In genomic region chrX:25275159-25275558, GRCh38 we compare ENCODE assay signal across 20 cellular contexts.
A peak's percentile ranks its signal among the peaks of the same experiment; 100 is the strongest.
DNase-seq lines count a peak whose midpoint lies in the region; ATAC-seq and TF ChIP-seq lines count a peak whose summit lies in the region.
"Had no signal": no experiment of that assay in that cellular context is flagged by ENCODE, and none has a peak within 500 bp of the region (broad histone marks: within the 10 kb centered on the region; RNA-seq: fewer than 3 reads in every experiment).

No MANE protein-coding gene starts in this region.

- no peaks in the 10 kb centered on the region for H3K4me1 ChIP-seq in SK-N-SH (ENCODE audit: control insufficient read depth in 1 of 2, insufficient read depth in 2 of 2, low read depth in 1 of 2, low read length in 1 of 2)
- no peaks in the 10 kb centered on the region for H3K4me1 ChIP-seq in mammary epithelial cell (ENCODE audit: insufficient read depth, low read length)
- no peaks in the 10 kb centered on the region for H3K4me1 ChIP-seq in smooth muscle cell (ENCODE audit: low read depth)
- no peaks in the 10 kb centered on the region for H3K4me1 ChIP-seq in vagina

- TF ChIP-seq RAD21 in SK-N-SH (IDR thresholded peaks at IDR 0.05; ENCODE audit: low read length) = peak; percentile 52

- H3K27ac ChIP-seq in SK-N-SH (ENCODE audit: low read depth in 2 of 2, low read length in 1 of 2) = no peak overlapping the region
- H3K27ac ChIP-seq in mammary epithelial cell (ENCODE audit: insufficient read depth, low read depth, low read length) = no peak overlapping the region
- no peak overlapping the region for H3K27ac ChIP-seq in smooth muscle cell (ENCODE audit: low read depth)
- H3K27ac ChIP-seq in vagina = no peak overlapping the region

- DNase-seq in SK-N-SH = no peak
- peak; percentile 5 for DNase-seq in NAMALWA (ENCODE audit: low spot score)
- DNase-seq in mammary epithelial cell = no peak
- DNase-seq in smooth muscle cell (lab: John Stamatoyannopoulos, UW; ENCODE audit: unreplicated experiment) = no peak
- DNase-seq in vagina (ENCODE audit: extremely low spot score in 2 of 2) = no peak
- no peak for DNase-seq in activated CD4-positive, CD25-positive, alpha-beta regulatory T cell treated with anti-CD3 and anti-CD28 coated beads, Interleukin-2, amount 50 U/mL, for 72 hours
- DNase-seq in NCI-H526 (lab: John Stamatoyannopoulos, UW) = no peak
- DNase-seq: activated CD4-positive, alpha-beta T cell treated with anti-CD3 and anti-CD28 coated beads for 36 hours; CD4-positive, CD25-positive, alpha-beta regulatory T cell; DMS79; effector memory CD4-positive, alpha-beta T cell; HFFc6; natural killer cell; NCI-H1436; NK-92 treated with Interleukin-12 subunit alpha and Interleukin-12 subunit beta, amount 100 ng/mL, for 24 hours; stimulated activated CD4-positive, alpha-beta T cell treated with anti-CD3 and anti-CD28 coated beads, Interleukin-2, amount 100 ng/mL, for 24 hours; stimulated activated naive CD4-positive, alpha-beta T cell; T1000 had no signal

- H3K4me2 ChIP-seq in SK-N-SH (no peak overlapping the region), mammary epithelial cell (ENCODE audit: insufficient read depth, low read depth, low read length) (no peak overlapping the region), smooth muscle cell (no peak overlapping the region)

- intact Hi-C loops in mammary epithelial cell (cut with micrococcal nuclease) = no loop called here
- intact Hi-C loops in vagina (cut with DNase I) = no loop called here

- CTCF ChIA-PET in SK-N-SH (lab: Yijun Ruan, JAX) = interaction anchor here (0.6 to 1.0 kb wide), 2 partner anchors 13 to 435 kb away, joined by 3 read pairs; no protein-coding TSS in a partner anchor
- CTCF ChIA-PET in mammary epithelial cell (lab: Charles Lee; ENCODE audit: low non-redundant PET) = no interaction called here

- TF ChIP-seq POLR2A in vagina (IDR thresholded peaks at IDR 0.05) = no peak

- H3K27me3 ChIP-seq in SK-N-SH (ENCODE audit: insufficient read depth) = no peaks in the 10 kb centered on the region
- no peaks in the 10 kb centered on the region for H3K27me3 ChIP-seq in mammary epithelial cell (ENCODE audit: insufficient read depth, low read length)
- H3K27me3 ChIP-seq in smooth muscle cell (ENCODE audit: low read depth) = no peaks in the 10 kb centered on the region
- H3K27me3 ChIP-seq in vagina = no peaks in the 10 kb centered on the region

- WGBS in SK-N-SH (ENCODE audit: low lambda C conversion rate) = 21% methylated on average over 3 of the region's 3 CpGs
- WGBS in mammary epithelial cell (ENCODE audit: low coverage, missing lambda C conversion rate) = 58% methylated on average over 3 of the region's 3 CpGs
- WGBS in smooth muscle cell (ENCODE audit: low lambda C conversion rate) = 85% methylated on average over 3 of the region's 3 CpGs

- dilution Hi-C loops in mammary epithelial cell (cut with HindIII; ENCODE audit: low sequenced_read_pairs) = no loop called here

- no TSS peak for BruUV-seq in mammary epithelial cell (replicated peaks; lab: Mats Ljungman, UMichigan)

- H4K20me1 ChIP-seq in SK-N-SH (ENCODE audit: insufficient read depth) = no peaks in the 10 kb centered on the region
- no peaks in the 10 kb centered on the region for H4K20me1 ChIP-seq in mammary epithelial cell (ENCODE audit: insufficient read depth, low read length)
- no peaks in the 10 kb centered on the region for H4K20me1 ChIP-seq in smooth muscle cell (ENCODE audit: low read depth)

- TF ChIP-seq CTCF in SK-N-SH (IDR thresholded peaks at IDR 0.05) (no peak), mammary epithelial cell (conservative IDR thresholded peaks at IDR 0.05 in 1 of 2, IDR thresholded peaks at IDR 0.05 in 1 of 2; ENCODE audit: extremely low read depth in 1 of 2, insufficient read depth in 1 of 2, low read depth in 1 of 2, low read length in 2 of 2) (peak; percentile 6 to 24), smooth muscle cell (IDR thresholded peaks at IDR 0.05; ENCODE audit: borderline replicate concordance, insufficient read depth, poor library complexity, severe bottlenecking) (peak; percentile 13), vagina (IDR thresholded peaks at IDR 0.05) (no peak)

- no peaks in the 10 kb centered on the region for H3K36me3 ChIP-seq in SK-N-SH (replicated peaks in 1 of 2; ENCODE audit: control insufficient read depth in 1 of 2, insufficient read depth in 2 of 2, low read length in 1 of 2)
- no peaks in the 10 kb centered on the region for H3K36me3 ChIP-seq in mammary epithelial cell (ENCODE audit: insufficient read depth, low read length)
- no peaks in the 10 kb centered on the region for H3K36me3 ChIP-seq in smooth muscle cell (ENCODE audit: low read depth)
- no peaks in the 10 kb centered on the region for H3K36me3 ChIP-seq in vagina

- in situ Hi-C loops in mammary epithelial cell (cut with MboI; ENCODE audit: low sequenced_read_pairs in 2 of 2) = no loop called here

- ATAC-seq in SK-N-SH treated with all-trans-retinoic acid at 6 μM for 48 hours = no peak
- ATAC-seq: activated CD4-positive, alpha-beta T cell treated with anti-CD3 and anti-CD28 coated beads for 36 hours; activated naive CD4-positive, alpha-beta T cell treated with anti-CD3 and anti-CD28 coated beads, Interleukin-2, amount 50 U/mL, for 72 hours; natural killer cell had no signal

- H3K9me2 ChIP-seq in SK-N-SH = no peaks in the 10 kb centered on the region

- no peaks in the 10 kb centered on the region for H3K9me3 ChIP-seq in SK-N-SH
- no peaks in the 10 kb centered on the region for H3K9me3 ChIP-seq in mammary epithelial cell (replicated peaks; ENCODE audit: insufficient read depth, low read length)
- H3K9me3 ChIP-seq in smooth muscle cell (replicated peaks; ENCODE audit: low read depth) = no peaks in the 10 kb centered on the region
- no peaks in the 10 kb centered on the region for H3K9me3 ChIP-seq in vagina

- H3K9ac ChIP-seq in SK-N-SH = no peak overlapping the region
- H3K9ac ChIP-seq in mammary epithelial cell (ENCODE audit: insufficient read depth, low read length) = no peak overlapping the region
- no peak overlapping the region for H3K9ac ChIP-seq in smooth muscle cell (ENCODE audit: low read depth)

- H2AFZ ChIP-seq in SK-N-SH (ENCODE audit: low read depth) (no peak overlapping the region), mammary epithelial cell (ENCODE audit: low read depth, low read length) (no peak overlapping the region), smooth muscle cell (ENCODE audit: low read depth) (no peak overlapping the region)

- no peak overlapping the region for H3K4me3 ChIP-seq in SK-N-SH (ENCODE audit: low read depth in 2 of 2, low read length in 1 of 2)
- H3K4me3 ChIP-seq in mammary epithelial cell (replicated peaks in 1 of 3; ENCODE audit: insufficient read depth in 1 of 3, low read depth in 2 of 3, low read length in 3 of 3) = no peak overlapping the region
- no peak overlapping the region for H3K4me3 ChIP-seq in smooth muscle cell
- H3K4me3 ChIP-seq in vagina = no peak overlapping the region

- no peaks in the 10 kb centered on the region for H3K79me2 ChIP-seq in SK-N-SH (ENCODE audit: insufficient read depth)
- no peaks in the 10 kb centered on the region for H3K79me2 ChIP-seq in mammary epithelial cell (ENCODE audit: insufficient read depth, low read length)
- no peaks in the 10 kb centered on the region for H3K79me2 ChIP-seq in smooth muscle cell (ENCODE audit: low read depth)

- H3F3A ChIP-seq in SK-N-SH (replicated peaks; ENCODE audit: insufficient read depth) (no peaks in the 10 kb centered on the region), smooth muscle cell (ENCODE audit: low read depth) (no peaks in the 10 kb centered on the region)

- POLR2A ChIA-PET in SK-N-SH (lab: Yijun Ruan, JAX) = no interaction called here

- no peak for TF ChIP-seq EP300 in SK-N-SH (IDR thresholded peaks at IDR 0.05; ENCODE audit: borderline replicate concordance in 1 of 2, low read depth in 1 of 2, low read length in 1 of 2)

TF ChIP-seq in SK-N-SH, 30 proteins besides CTCF, POLR2A, EP300 and RAD21 (continues in another document):
- no peak for TF ChIP-seq EZH2phosphoT487 (IDR thresholded peaks at IDR 0.05; ENCODE audit: borderline replicate concordance, low read depth)
- TF ChIP-seq TEAD4 (IDR thresholded peaks at IDR 0.05; ENCODE audit: borderline replicate concordance, insufficient read depth) = no peak
- no peak for TF ChIP-seq SIN3A (IDR thresholded peaks at IDR 0.05; ENCODE audit: borderline replicate concordance, low read depth, low read length)
- no peak for TF ChIP-seq MXI1 (IDR thresholded peaks at IDR 0.05; ENCODE audit: low read depth, low read length)
- TF ChIP-seq, protein P1, sequence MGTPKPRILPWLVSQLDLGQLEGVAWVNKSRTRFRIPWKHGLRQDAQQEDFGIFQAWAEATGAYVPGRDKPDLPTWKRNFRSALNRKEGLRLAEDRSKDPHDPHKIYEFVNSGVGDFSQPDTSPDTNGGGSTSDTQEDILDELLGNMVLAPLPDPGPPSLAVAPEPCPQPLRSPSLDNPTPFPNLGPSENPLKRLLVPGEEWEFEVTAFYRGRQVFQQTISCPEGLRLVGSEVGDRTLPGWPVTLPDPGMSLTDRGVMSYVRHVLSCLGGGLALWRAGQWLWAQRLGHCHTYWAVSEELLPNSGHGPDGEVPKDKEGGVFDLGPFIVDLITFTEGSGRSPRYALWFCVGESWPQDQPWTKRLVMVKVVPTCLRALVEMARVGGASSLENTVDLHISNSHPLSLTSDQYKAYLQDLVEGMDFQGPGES (IDR thresholded peaks at IDR 0.05; ENCODE audit: low read depth, low read length) = no peak
- TF ChIP-seq FOXM1 (IDR thresholded peaks at IDR 0.05; ENCODE audit: low read depth) = no peak
- TF ChIP-seq NFIC (IDR thresholded peaks at IDR 0.05; ENCODE audit: borderline replicate concordance) = no peak

TF ChIP-seq in SK-N-SH treated with all-trans-retinoic acid at 6 μM for 48 hours, 23 proteins besides CTCF, POLR2A, EP300 and RAD21 (continues in another document):
- no peak for TF ChIP-seq TCF4 (CRISPR knock-in tag; IDR thresholded peaks at IDR 0.05; ENCODE audit: borderline replicate concordance)
- TF ChIP-seq CREB5 (CRISPR knock-in tag; IDR thresholded peaks at IDR 0.05; ENCODE audit: low read depth) = no peak
- no peak for TF ChIP-seq SNAI2 (CRISPR knock-in tag; IDR thresholded peaks at IDR 0.05)
- TF ChIP-seq RARB (CRISPR knock-in tag; IDR thresholded peaks at IDR 0.05) = no peak
- no peak for TF ChIP-seq OSR1 (CRISPR knock-in tag; IDR thresholded peaks at IDR 0.05)
- TF ChIP-seq TOX (CRISPR knock-in tag; IDR thresholded peaks at IDR 0.05; ENCODE audit: borderline replicate concordance) = no peak
- no peak for TF ChIP-seq BACH2 (CRISPR knock-in tag; IDR thresholded peaks at IDR 0.05; ENCODE audit: borderline replicate concordance)
- no peak for TF ChIP-seq ISL1 (CRISPR knock-in tag; IDR thresholded peaks at IDR 0.05)

Comparison
In these comparisons a context has a peak if more than half of its experiments do, and no peak if none do; other contexts are left out.
1. CTCF ChIP-seq: peak in mammary epithelial cell (2 of 2) and smooth muscle cell (single experiment); none in SK-N-SH (single experiment) and vagina (0 of 3).